Comparison of ENCODE assay signal across 8 cellular contexts in the genomic region with DNA sequence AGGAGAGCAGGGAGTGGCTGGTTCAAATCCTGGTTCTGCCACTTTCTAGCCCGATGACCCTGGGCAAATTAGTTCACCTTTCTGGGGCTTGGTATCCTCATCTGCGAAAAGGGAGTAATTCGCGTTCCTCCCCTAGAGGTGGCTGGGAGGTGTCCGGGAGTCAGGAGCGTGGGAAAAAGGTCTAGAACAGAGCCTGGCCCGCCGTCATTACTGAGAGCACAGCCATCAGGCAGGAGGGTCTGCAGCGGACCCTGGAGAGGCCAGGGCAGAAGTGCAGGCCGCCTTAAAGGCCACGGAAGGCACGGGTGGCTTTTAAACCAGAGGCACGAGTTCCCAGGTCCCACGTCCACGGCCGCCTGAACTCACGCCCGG. TPM values are rescaled to one million over a fixed set of nuclear protein-coding genes. Genes with fewer than 3 reads are reported as not detected.
DNase-seq lines count a peak whose midpoint lies in the region; ATAC-seq and TF ChIP-seq lines count a peak whose summit lies in the region.

No MANE protein-coding gene starts in this region.

- H3K27me3 ChIP-seq in ascending aorta (no peaks in the 10 kb centered on the region), tibial nerve (peaks cover 0 to 22% of the 10 kb centered on the region in 2 donors)

- CTCF ChIA-PET in activated CD8-positive, alpha-beta memory T cell treated with anti-CD3 and anti-CD28 coated beads, Interleukin-2, amount 10 ng/mL, durations not matched to agents 7 days and 5 days (lab: Charles Lee): interaction anchor here (0.9 to 4.9 kb wide), 9 partner anchors 16 to 134 kb away, joined by 3 to 95 read pairs (median 4); partner anchors contain the start of genes MORN1, PEX10, RER1 and TNFRSF14

- H3K36me3 Mint-ChIP-seq in activated CD8-positive, alpha-beta memory T cell treated with anti-CD3 and anti-CD28 coated beads, Interleukin-2, amount 10 ng/mL, durations not matched to agents 7 days and 5 days: peaks cover 16% of the 10 kb centered on the region

- peak overlapping the region; percentile 88 for H3K27ac Mint-ChIP-seq in activated CD8-positive, alpha-beta memory T cell treated with anti-CD3 and anti-CD28 coated beads, Interleukin-2, amount 10 ng/mL, durations not matched to agents 7 days and 5 days

- ATAC-seq in activated CD8-positive, alpha-beta memory T cell treated with anti-CD3 and anti-CD28 coated beads, Interleukin-2, amount 10 ng/mL, durations not matched to agents 7 days and 5 days: no peak
- ATAC-seq in HG02571 (IDR thresholded peaks at IDR 0.05; ENCODE audit: unreplicated experiment) (no peak), HG03378 (IDR thresholded peaks at IDR 0.05; ENCODE audit: unreplicated experiment) (no peak)

- peak overlapping the region; percentile 64 to 66 for H3K27ac ChIP-seq in ascending aorta
- peak overlapping the region in 3 of 4 donors; percentile 21 to 87 (median 81) for H3K27ac ChIP-seq in tibial nerve

- TF ChIP-seq EP300 in tibial nerve (IDR thresholded peaks at IDR 0.05): no peak

- DNase-seq in activated CD8-positive, alpha-beta memory T cell treated with anti-CD3 and anti-CD28 coated beads, Interleukin-2, amount 10 ng/mL, durations not matched to agents 7 days and 5 days: no peak
- DNase-seq in activated CD8-positive, alpha-beta memory T cell treated with anti-CD3 and anti-CD28 coated beads, Interleukin-2, amount 50 U/mL, for 48 hours: no peak
- no peak for DNase-seq in ascending aorta (ENCODE audit: low spot score in 2 of 2)
- no peak for DNase-seq in lower leg skin (ENCODE audit: low spot score in 2 of 2)
- no peak for DNase-seq in tibial nerve (ENCODE audit: low spot score in 2 of 2)
- no peak for DNase-seq in head of caudate nucleus

- no peak for TF ChIP-seq CTCF in ascending aorta (IDR thresholded peaks at IDR 0.05)
- TF ChIP-seq CTCF in lower leg skin (IDR thresholded peaks at IDR 0.05): no peak
- no peak for TF ChIP-seq CTCF in tibial nerve (IDR thresholded peaks at IDR 0.05)

- intact Hi-C loops in ascending aorta (cut with DNase I): loop anchor here (5.0 kb wide), 1 partner anchor 333 kb away; the partner anchor contains the start of gene FAAP20
- intact Hi-C loops in lower leg skin (cut with DNase I; ENCODE audit: low total_unique reads): no loop called here
- intact Hi-C loops in head of caudate nucleus (cut with DNase I): no loop called here

- TF ChIP-seq POLR2A in lower leg skin (IDR thresholded peaks at IDR 0.05): no peak
- no peak for TF ChIP-seq POLR2A in tibial nerve (IDR thresholded peaks at IDR 0.05)

- H3K36me3 ChIP-seq in ascending aorta: peaks cover 10 to 12% of the 10 kb centered on the region in 2 donors
- peaks cover 0 to 17% (median 10%) of the 10 kb centered on the region in 3 donors for H3K36me3 ChIP-seq in tibial nerve

- H3K4me1 Mint-ChIP-seq in activated CD8-positive, alpha-beta memory T cell treated with anti-CD3 and anti-CD28 coated beads, Interleukin-2, amount 10 ng/mL, durations not matched to agents 7 days and 5 days: peaks cover 38% of the 10 kb centered on the region

- H3K9me3 Mint-ChIP-seq in activated CD8-positive, alpha-beta memory T cell treated with anti-CD3 and anti-CD28 coated beads, Interleukin-2, amount 10 ng/mL, durations not matched to agents 7 days and 5 days (ENCODE audit: low read depth): no peaks in the 10 kb centered on the region

- WGBS in lower leg skin, 2 donors: 5 to 9% methylated on average over 11 to 15 of the region's 18 CpGs
- 3 to 6% methylated on average over 11 to 15 of the region's 18 CpGs for WGBS in tibial nerve, 2 donors

- H3K9me3 ChIP-seq in ascending aorta: no peaks in the 10 kb centered on the region
- H3K9me3 ChIP-seq in tibial nerve: no peaks in the 10 kb centered on the region

- H3K27me3 Mint-ChIP-seq in activated CD8-positive, alpha-beta memory T cell treated with anti-CD3 and anti-CD28 coated beads, Interleukin-2, amount 10 ng/mL, durations not matched to agents 7 days and 5 days: peaks cover 10% of the 10 kb centered on the region

- H3K4me1 ChIP-seq in ascending aorta: peaks cover 29 to 48% of the 10 kb centered on the region in 2 donors
- H3K4me1 ChIP-seq in tibial nerve: peaks cover 0 to 62% (median 34%) of the 10 kb centered on the region in 4 donors

- H3K4me3 Mint-ChIP-seq in activated CD8-positive, alpha-beta memory T cell treated with anti-CD3 and anti-CD28 coated beads, Interleukin-2, amount 10 ng/mL, durations not matched to agents 7 days and 5 days: peak overlapping the region; percentile 73

- H3K4me3 ChIP-seq in ascending aorta (peak overlapping the region; percentile 75 to 80), lower leg skin (ENCODE audit: low read depth, poor library complexity, severe bottlenecking) (peak overlapping the region; percentile 84), tibial nerve (peak overlapping the region; percentile 52 to 92 (median 71))

RNA-seq across cellular contexts. Expression of gene PANK4, which starts 0.9 kb away (rescaled TPM):
- total RNA-seq in activated CD8-positive, alpha-beta memory T cell treated with anti-CD3 and anti-CD28 coated beads, Interleukin-2, amount 10 ng/mL, durations not matched to agents 7 days and 5 days: 10 to 100 TPM; 72.2 to 91.2 TPM
- total RNA-seq in ascending aorta (80.5 TPM), lower leg skin (10 to 100 TPM; 26.8 to 34.7 (median 32.5) TPM), tibial nerve (10 to 100 TPM; 14.2 to 50.0 (median 38.1) TPM)

RNA-seq across cellular contexts. Expression of gene HES5, which starts 4.6 kb away (rescaled TPM):
- total RNA-seq in activated CD8-positive, alpha-beta memory T cell treated with anti-CD3 and anti-CD28 coated beads, Interleukin-2, amount 10 ng/mL, durations not matched to agents 7 days and 5 days: not detected
- not detected for total RNA-seq in ascending aorta
- total RNA-seq in lower leg skin: 10 to 100 TPM in 2 of 4 donors, 1 to 10 TPM in 2; 8.1 to 32.5 (median 9.6) TPM
- total RNA-seq in tibial nerve: under 1 TPM in 1 of 4 donors, not detected in 3; 0.87 TPM

RNA-seq across cellular contexts. Expression of gene TNFRSF14, which starts 30.7 kb away (rescaled TPM):
- 100 to 1,000 TPM; 106 to 111 TPM for total RNA-seq in activated CD8-positive, alpha-beta memory T cell treated with anti-CD3 and anti-CD28 coated beads, Interleukin-2, amount 10 ng/mL, durations not matched to agents 7 days and 5 days
- total RNA-seq in ascending aorta (141 TPM), lower leg skin (10 to 100 TPM; 35.2 to 43.6 (median 38.3) TPM), tibial nerve (100 to 1,000 TPM in 1 of 4 donors, 10 to 100 TPM in 3; 64.9 to 105 (median 91.1) TPM)

RNA-seq across cellular contexts. Expression of gene PLCH2, which starts 49.4 kb away (rescaled TPM):
- total RNA-seq in activated CD8-positive, alpha-beta memory T cell treated with anti-CD3 and anti-CD28 coated beads, Interleukin-2, amount 10 ng/mL, durations not matched to agents 7 days and 5 days: 10 to 100 TPM in 1 of 2 experiments, 1 to 10 TPM in 1; 6.5 to 13.5 TPM
- total RNA-seq in ascending aorta (not detected), lower leg skin (100 to 1,000 TPM in 2 of 4 donors, 10 to 100 TPM in 2; 83.2 to 170 (median 115) TPM), tibial nerve (under 1 TPM; 0.21 to 0.59 (median 0.26) TPM)
